Comparison of ENCODE assay signal across 1 cellular context in genomic region chr14:61321385-61322010, GRCh38.
TF ChIP-seq lines count a peak whose summit lies in the region.

Gene PRKCH (plus strand): TSS chr14:61321579. CDS start chr14:61322102, 523 bp downstream.

TF ChIP-seq in HEK293, 187 proteins besides CTCF, POLR2A, EP300 and RAD21 (continued from another document):
- peak; percentile 33; the same call in 1 of the 2 replicates for TF ChIP-seq ZNF394 (tag by site-specific recombination; IDR thresholded peaks at IDR 0.05; ENCODE audit: borderline replicate concordance)
- TF ChIP-seq SETDB1 (IDR thresholded peaks at IDR 0.05; ENCODE audit: insufficient read length, low read length), result no peak
- no peak; the same call in 1 of the 2 replicates for TF ChIP-seq ZNF366 (tag by site-specific recombination; conservative IDR thresholded peaks at IDR 0.05)
- TF ChIP-seq ZSCAN18 (tag by site-specific recombination; IDR thresholded peaks at IDR 0.05), result no peak
- no peak for TF ChIP-seq ZNF155 (tag by site-specific recombination; IDR thresholded peaks at IDR 0.05)
- TF ChIP-seq TCF7L2 (IDR thresholded peaks at IDR 0.05; ENCODE audit: borderline replicate concordance, low read depth, low read length), result no peak
- no peak for TF ChIP-seq ZNF623 (tag by site-specific recombination; IDR thresholded peaks at IDR 0.05)
- no peak for TF ChIP-seq ZNF2 (tag by site-specific recombination; IDR thresholded peaks at IDR 0.05)
- TF ChIP-seq HOXA7 (CRISPR knock-in tag; IDR thresholded peaks at IDR 0.05; ENCODE audit: borderline replicate concordance), result no peak
- no peak for TF ChIP-seq ZNF112 (tag by site-specific recombination; IDR thresholded peaks at IDR 0.05)
- no peak for TF ChIP-seq IKZF3 (tag by site-specific recombination; IDR thresholded peaks at IDR 0.05)
- TF ChIP-seq ZNF341 (tag by site-specific recombination; IDR thresholded peaks at IDR 0.05; ENCODE audit: low read depth), result no peak; the same call in 1 of the 2 replicates
- no peak for TF ChIP-seq ZNF791 (tag by site-specific recombination; IDR thresholded peaks at IDR 0.05)
- no peak for TF ChIP-seq ZNF274 (IDR thresholded peaks at IDR 0.05; ENCODE audit: low read length)
- no peak for TF ChIP-seq ZNF274 (tag by site-specific recombination; IDR thresholded peaks at IDR 0.05; ENCODE audit: borderline replicate concordance)
- no peak for TF ChIP-seq ZNF148 (tag by site-specific recombination; IDR thresholded peaks at IDR 0.05; ENCODE audit: borderline replicate concordance)
- TF ChIP-seq ZBTB8A (tag by site-specific recombination; IDR thresholded peaks at IDR 0.05), result peak; percentile 91
- no peak for TF ChIP-seq ZNF843 (tag by site-specific recombination; IDR thresholded peaks at IDR 0.05)
- TF ChIP-seq OVOL3 (tag by site-specific recombination; IDR thresholded peaks at IDR 0.05), result no peak
- no peak for TF ChIP-seq YY2 (tag by site-specific recombination; IDR thresholded peaks at IDR 0.05)
- peak; percentile 66 for TF ChIP-seq SP2 (tag by site-specific recombination; IDR thresholded peaks at IDR 0.05)
- no peak for TF ChIP-seq MEIS1 (CRISPR knock-in tag; IDR thresholded peaks at IDR 0.05; ENCODE audit: borderline replicate concordance)
- no peak for TF ChIP-seq ZNF114 (tag by site-specific recombination; IDR thresholded peaks at IDR 0.05)
- no peak for TF ChIP-seq ZFP37 (tag by site-specific recombination; IDR thresholded peaks at IDR 0.05)
- no peak; the same call in 1 of the 2 replicates for TF ChIP-seq KLF16 (tag by site-specific recombination; IDR thresholded peaks at IDR 0.05)
- no peak for TF ChIP-seq ZNF175 (tag by site-specific recombination; IDR thresholded peaks at IDR 0.05)
- TF ChIP-seq ZNF221 (tag by site-specific recombination; IDR thresholded peaks at IDR 0.05; ENCODE audit: borderline replicate concordance), result no peak
- no peak for TF ChIP-seq ZNF324 (tag by site-specific recombination; IDR thresholded peaks at IDR 0.05)
- 0 out of 2 replicates have a peak, but pooled peaks have one; percentile 35 for TF ChIP-seq KLF10 (tag by site-specific recombination; IDR thresholded peaks at IDR 0.05)
- TF ChIP-seq ZNF768 (tag by site-specific recombination; IDR thresholded peaks at IDR 0.05), result no peak
- TF ChIP-seq GFI1B (tag by site-specific recombination; IDR thresholded peaks at IDR 0.05), result no peak
- TF ChIP-seq PRDM10 (tag by site-specific recombination; IDR thresholded peaks at IDR 0.05), result peak; percentile 30; the same call in 1 of the 2 replicates
- 0 out of 2 replicates have a peak, but pooled peaks have one; percentile 32 for TF ChIP-seq ZBTB20 (tag by site-specific recombination; IDR thresholded peaks at IDR 0.05)
- no peak for TF ChIP-seq ZNF664 (tag by site-specific recombination; IDR thresholded peaks at IDR 0.05)
- TF ChIP-seq ZBTB10 (tag by site-specific recombination; IDR thresholded peaks at IDR 0.05), result peak; percentile 64; the same call in 1 of the 2 replicates
- no peak for TF ChIP-seq ZNF624 (tag by site-specific recombination; IDR thresholded peaks at IDR 0.05)
- no peak for TF ChIP-seq PRDM1 (tag by site-specific recombination; IDR thresholded peaks at IDR 0.05)
- no peak for TF ChIP-seq ZNF777 (tag by site-specific recombination; IDR thresholded peaks at IDR 0.05; ENCODE audit: borderline replicate concordance)
- TF ChIP-seq ZNF280C (tag by site-specific recombination; IDR thresholded peaks at IDR 0.05), result no peak
